ENCODE assay signal across 1 cellular context in the genomic region with DNA sequence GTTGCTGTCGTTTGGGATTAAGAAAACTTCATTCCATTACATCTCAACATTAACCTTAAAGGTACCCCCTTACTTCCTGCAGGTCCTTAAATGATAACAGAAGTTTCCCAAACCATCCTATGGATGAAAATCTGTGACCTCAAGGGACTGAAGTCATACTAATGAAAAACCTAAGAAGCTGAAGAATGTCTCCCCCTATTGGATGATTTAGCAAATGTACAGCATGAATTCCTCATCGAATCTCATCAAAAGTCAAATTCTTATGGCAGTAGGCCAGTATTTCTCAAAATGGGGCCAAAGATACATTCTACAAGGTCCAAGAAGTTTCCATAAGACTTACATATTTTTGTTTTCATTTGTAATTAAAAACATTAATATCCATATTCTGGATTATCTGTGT.
TF ChIP-seq lines count a peak whose summit lies in the region.

No MANE protein-coding gene starts in this region.

TF ChIP-seq in IMR-90, 13 proteins besides CTCF, POLR2A, EP300 and RAD21:
- no peak for TF ChIP-seq RFX5 (IDR thresholded peaks at IDR 0.05; ENCODE audit: low read depth, low read length)
- peak; percentile 25; the same call in 1 of the 2 replicates for TF ChIP-seq SMC3 (IDR thresholded peaks at IDR 0.05; ENCODE audit: low read depth, low read length)
- no peak for TF ChIP-seq MAZ (IDR thresholded peaks at IDR 0.05; ENCODE audit: borderline replicate concordance, low read depth, low read length)
TF ChIP-seq in IMR-90: peak in this region for 1.
